ENCODE assay signal across 1 cellular context in the genomic region with DNA sequence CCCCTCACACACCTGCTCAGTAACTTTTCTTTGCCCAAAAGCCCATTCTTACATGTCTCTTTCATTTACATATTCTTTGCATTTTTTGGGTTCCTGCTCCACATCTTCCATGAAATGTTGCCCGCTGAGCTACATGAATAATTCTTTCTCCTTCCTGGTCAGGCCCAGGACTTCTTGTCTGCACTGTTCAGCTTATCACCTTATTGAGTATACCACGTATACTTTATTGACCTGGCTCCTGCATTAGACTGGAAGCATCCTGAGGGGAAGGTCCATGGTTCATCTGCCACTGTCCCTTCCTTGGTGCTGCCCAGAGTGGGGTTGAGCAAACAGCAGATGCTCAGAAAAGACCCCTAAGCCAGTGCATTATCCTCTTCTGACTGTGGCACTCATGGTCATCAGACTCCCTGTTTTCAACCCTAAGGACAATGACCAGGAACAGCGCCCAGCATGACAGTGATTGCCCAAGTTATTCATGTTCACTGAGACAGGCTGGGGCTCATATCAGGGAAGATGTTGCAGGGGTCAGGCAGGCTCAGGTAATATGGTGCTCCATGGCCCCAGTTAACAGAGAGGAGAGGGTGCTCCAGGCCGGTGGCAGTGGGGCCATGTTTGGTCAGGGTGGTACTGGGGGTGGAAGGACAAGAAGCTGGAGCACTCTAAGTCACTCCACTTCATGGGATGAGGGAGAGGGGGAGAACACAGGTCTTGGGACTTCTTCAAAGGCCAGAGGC.
TF ChIP-seq lines count a peak whose summit lies in the region.

No MANE protein-coding gene starts in this region.

TF ChIP-seq in HepG2, 621 proteins besides CTCF, POLR2A, EP300 and RAD21 (continued from another document and continues in another):
- TF ChIP-seq, protein P1, sequence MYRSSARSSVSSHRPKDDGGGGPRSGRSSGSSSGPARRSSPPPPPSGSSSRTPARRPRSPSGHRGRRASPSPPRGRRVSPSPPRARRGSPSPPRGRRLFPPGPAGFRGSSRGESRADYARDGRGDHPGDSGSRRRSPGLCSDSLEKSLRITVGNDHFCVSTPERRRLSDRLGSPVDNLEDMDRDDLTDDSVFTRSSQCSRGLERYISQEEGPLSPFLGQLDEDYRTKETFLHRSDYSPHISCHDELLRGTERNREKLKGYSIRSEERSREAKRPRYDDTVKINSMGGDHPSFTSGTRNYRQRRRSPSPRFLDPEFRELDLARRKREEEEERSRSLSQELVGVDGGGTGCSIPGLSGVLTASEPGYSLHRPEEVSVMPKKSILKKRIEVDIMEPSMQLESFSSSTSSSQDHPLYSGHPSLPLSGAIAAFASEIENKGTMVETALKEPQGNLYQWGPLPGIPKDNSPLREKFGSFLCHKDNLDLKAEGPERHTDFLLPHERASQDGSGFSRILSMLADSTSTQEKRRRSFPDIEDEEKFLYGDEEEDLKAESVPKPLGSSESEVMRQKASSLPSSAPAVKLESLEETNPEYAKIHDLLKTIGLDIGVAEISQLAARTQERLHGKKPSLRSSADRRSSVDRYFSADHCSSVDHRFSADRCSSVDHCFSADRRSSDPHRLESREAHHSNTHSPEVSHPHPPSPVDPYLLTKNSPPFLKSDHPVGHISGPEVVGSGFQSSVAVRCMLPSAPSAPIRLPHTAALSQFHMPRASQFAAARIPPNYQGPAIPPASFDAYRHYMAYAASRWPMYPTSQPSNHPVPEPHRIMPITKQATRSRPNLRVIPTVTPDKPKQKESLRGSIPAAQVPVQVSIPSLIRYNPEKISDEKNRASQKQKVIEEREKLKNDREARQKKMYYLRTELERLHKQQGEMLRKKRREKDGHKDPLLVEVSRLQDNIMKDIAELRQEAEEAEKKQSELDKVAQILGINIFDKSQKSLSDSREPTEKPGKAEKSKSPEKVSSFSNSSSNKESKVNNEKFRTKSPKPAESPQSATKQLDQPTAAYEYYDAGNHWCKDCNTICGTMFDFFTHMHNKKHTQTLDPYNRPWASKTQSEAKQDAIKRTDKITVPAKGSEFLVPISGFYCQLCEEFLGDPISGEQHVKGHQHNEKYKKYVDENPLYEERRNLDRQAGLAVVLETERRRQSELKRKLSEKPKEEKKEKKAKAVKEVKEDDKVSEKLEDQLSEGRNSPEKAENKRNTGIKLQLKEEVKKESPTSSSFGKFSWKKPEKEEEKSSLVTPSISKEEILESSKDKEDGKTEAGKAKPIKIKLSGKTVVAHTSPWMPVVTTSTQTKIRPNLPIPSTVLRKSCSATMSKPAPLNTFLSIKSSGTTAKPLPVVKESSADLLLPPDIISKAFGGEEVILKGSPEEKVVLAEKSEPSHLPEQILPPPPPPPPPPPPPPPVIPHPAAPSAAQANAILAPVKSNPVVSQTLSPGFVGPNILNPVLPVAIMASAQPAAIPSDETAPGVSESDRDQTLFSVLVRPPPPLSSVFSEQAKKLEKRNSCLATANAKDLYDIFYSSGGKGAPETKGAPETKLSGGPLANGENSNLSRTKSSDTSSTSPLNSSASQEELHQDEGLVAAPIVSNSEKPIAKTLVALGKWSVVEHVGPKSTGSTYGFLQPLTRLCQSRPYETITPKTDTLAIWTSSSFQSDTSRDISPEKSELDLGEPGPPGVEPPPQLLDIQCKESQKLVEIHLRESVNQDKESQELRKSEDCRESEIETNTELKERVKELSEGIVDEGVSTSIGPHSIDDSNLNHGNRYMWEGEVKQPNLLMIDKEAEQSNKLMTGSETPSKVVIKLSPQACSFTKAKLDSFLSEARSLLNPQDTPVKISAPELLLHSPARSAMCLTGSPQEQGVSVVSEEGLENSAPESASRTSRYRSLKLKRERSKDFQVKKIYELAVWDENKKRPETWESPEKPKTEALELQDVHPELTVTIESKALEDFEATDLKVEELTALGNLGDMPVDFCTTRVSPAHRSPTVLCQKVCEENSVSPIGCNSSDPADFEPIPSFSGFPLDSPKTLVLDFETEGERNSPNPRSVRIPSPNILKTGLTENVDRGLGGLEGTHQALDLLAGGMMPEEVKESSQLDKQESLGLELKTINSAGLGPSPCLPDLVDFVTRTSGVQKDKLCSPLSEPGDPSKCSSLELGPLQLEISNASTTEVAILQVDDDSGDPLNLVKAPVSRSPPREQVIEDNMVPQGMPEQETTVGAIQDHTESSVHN (CRISPR knock-in tag; IDR thresholded peaks at IDR 0.05), result no peak
- TF ChIP-seq ZNF619 (CRISPR knock-in tag; IDR thresholded peaks at IDR 0.05) (no peak), CREB1 (IDR thresholded peaks at IDR 0.05) (no peak), CREB1 (CRISPR knock-in tag; IDR thresholded peaks at IDR 0.05) (no peak; the same call in none of the 2 replicates), ZNF792 (CRISPR knock-in tag; IDR thresholded peaks at IDR 0.05) (no peak), ZNF761 (CRISPR knock-in tag; conservative IDR thresholded peaks at IDR 0.05) (0 out of 2 replicates have a peak, but pooled peaks have one; percentile 62), RBFOX2 (IDR thresholded peaks at IDR 0.05; ENCODE audit: low read depth, low read length) (no peak), SP5 (CRISPR knock-in tag; IDR thresholded peaks at IDR 0.05; ENCODE audit: borderline replicate concordance, low read depth) (no peak), ZFP62 (CRISPR knock-in tag; IDR thresholded peaks at IDR 0.05) (no peak), ZNF382 (CRISPR knock-in tag; IDR thresholded peaks at IDR 0.05; ENCODE audit: borderline replicate concordance) (peak; percentile 71; the same call in 1 of the 2 replicates), ZMAT3 (CRISPR knock-in tag; conservative IDR thresholded peaks at IDR 0.05) (no peak), SALL1 (CRISPR knock-in tag; IDR thresholded peaks at IDR 0.05) (no peak; the same call in 1 of the 2 replicates), SATB2 (CRISPR knock-in tag; IDR thresholded peaks at IDR 0.05) (no peak), SAFB2 (CRISPR knock-in tag; IDR thresholded peaks at IDR 0.05; ENCODE audit: borderline replicate concordance, low read depth) (no peak; the same call in none of the 2 replicates), ZNF329 (CRISPR knock-in tag; IDR thresholded peaks at IDR 0.05; ENCODE audit: low read depth) (no peak), KMT2A (CRISPR knock-in tag; IDR thresholded peaks at IDR 0.05) (no peak), ZNF180 (CRISPR knock-in tag; IDR thresholded peaks at IDR 0.05; ENCODE audit: borderline replicate concordance, low read depth) (no peak), FOXO1 (CRISPR knock-in tag; IDR thresholded peaks at IDR 0.05) (no peak), ZNF496 (CRISPR knock-in tag; IDR thresholded peaks at IDR 0.05; ENCODE audit: insufficient replicate concordance) (no peak)
- TF ChIP-seq, protein P2, sequence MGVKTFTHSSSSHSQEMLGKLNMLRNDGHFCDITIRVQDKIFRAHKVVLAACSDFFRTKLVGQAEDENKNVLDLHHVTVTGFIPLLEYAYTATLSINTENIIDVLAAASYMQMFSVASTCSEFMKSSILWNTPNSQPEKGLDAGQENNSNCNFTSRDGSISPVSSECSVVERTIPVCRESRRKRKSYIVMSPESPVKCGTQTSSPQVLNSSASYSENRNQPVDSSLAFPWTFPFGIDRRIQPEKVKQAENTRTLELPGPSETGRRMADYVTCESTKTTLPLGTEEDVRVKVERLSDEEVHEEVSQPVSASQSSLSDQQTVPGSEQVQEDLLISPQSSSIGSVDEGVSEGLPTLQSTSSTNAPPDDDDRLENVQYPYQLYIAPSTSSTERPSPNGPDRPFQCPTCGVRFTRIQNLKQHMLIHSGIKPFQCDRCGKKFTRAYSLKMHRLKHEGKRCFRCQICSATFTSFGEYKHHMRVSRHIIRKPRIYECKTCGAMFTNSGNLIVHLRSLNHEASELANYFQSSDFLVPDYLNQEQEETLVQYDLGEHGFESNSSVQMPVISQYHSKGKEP (CRISPR knock-in tag; IDR thresholded peaks at IDR 0.05), result no peak
- TF ChIP-seq, protein P3, sequence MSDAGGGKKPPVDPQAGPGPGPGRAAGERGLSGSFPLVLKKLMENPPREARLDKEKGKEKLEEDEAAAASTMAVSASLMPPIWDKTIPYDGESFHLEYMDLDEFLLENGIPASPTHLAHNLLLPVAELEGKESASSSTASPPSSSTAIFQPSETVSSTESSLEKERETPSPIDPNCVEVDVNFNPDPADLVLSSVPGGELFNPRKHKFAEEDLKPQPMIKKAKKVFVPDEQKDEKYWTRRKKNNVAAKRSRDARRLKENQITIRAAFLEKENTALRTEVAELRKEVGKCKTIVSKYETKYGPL (CRISPR knock-in tag; IDR thresholded peaks at IDR 0.05), result no peak
- TF ChIP-seq, protein P4, sequence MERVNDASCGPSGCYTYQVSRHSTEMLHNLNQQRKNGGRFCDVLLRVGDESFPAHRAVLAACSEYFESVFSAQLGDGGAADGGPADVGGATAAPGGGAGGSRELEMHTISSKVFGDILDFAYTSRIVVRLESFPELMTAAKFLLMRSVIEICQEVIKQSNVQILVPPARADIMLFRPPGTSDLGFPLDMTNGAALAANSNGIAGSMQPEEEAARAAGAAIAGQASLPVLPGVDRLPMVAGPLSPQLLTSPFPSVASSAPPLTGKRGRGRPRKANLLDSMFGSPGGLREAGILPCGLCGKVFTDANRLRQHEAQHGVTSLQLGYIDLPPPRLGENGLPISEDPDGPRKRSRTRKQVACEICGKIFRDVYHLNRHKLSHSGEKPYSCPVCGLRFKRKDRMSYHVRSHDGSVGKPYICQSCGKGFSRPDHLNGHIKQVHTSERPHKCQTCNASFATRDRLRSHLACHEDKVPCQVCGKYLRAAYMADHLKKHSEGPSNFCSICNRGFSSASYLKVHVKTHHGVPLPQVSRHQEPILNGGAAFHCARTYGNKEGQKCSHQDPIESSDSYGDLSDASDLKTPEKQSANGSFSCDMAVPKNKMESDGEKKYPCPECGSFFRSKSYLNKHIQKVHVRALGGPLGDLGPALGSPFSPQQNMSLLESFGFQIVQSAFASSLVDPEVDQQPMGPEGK (CRISPR knock-in tag; IDR thresholded peaks at IDR 0.05), result no peak
- TF ChIP-seq, protein P5, sequence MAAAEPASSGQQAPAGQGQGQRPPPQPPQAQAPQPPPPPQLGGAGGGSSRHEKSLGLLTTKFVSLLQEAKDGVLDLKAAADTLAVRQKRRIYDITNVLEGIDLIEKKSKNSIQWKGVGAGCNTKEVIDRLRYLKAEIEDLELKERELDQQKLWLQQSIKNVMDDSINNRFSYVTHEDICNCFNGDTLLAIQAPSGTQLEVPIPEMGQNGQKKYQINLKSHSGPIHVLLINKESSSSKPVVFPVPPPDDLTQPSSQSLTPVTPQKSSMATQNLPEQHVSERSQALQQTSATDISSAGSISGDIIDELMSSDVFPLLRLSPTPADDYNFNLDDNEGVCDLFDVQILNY (CRISPR knock-in tag; conservative IDR thresholded peaks at IDR 0.05), result no peak
- TF ChIP-seq, protein P6, sequence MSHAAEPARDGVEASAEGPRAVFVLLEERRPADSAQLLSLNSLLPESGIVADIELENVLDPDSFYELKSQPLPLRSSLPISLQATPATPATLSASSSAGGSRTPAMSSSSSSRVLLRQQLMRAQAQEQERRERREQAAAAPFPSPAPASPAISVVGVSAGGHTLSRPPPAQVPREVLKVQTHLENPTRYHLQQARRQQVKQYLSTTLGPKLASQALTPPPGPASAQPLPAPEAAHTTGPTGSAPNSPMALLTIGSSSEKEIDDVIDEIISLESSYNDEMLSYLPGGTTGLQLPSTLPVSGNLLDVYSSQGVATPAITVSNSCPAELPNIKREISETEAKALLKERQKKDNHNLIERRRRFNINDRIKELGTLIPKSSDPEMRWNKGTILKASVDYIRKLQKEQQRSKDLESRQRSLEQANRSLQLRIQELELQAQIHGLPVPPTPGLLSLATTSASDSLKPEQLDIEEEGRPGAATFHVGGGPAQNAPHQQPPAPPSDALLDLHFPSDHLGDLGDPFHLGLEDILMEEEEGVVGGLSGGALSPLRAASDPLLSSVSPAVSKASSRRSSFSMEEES (CRISPR knock-in tag; IDR thresholded peaks at IDR 0.05), result no peak
- TF ChIP-seq, protein P7, sequence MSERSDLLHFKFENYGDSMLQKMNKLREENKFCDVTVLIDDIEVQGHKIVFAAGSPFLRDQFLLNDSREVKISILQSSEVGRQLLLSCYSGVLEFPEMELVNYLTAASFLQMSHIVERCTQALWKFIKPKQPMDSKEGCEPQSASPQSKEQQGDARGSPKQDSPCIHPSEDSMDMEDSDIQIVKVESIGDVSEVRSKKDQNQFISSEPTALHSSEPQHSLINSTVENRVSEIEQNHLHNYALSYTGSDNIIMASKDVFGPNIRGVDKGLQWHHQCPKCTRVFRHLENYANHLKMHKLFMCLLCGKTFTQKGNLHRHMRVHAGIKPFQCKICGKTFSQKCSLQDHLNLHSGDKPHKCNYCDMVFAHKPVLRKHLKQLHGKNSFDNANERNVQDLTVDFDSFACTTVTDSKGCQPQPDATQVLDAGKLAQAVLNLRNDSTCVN (CRISPR knock-in tag; IDR thresholded peaks at IDR 0.05; ENCODE audit: borderline replicate concordance), result no peak
